ENCODE assay signal across 22 cellular contexts in genomic region chr3:99579246-99579645, GRCh38. TPM values are rescaled to one million over a fixed set of nuclear protein-coding genes. Genes with fewer than 3 reads are reported as not detected.
DNase-seq lines count a peak whose midpoint lies in the region; ATAC-seq and TF ChIP-seq lines count a peak whose summit lies in the region.
"Had no signal": no experiment of that assay in that cellular context is flagged by ENCODE, and none has a peak within 500 bp of the region (broad histone marks: within the 10 kb centered on the region; RNA-seq: fewer than 3 reads in every experiment).

No MANE protein-coding gene starts in this region.

- H3K27me3 ChIP-seq in MG63 = no peaks in the 10 kb centered on the region
- H3K27me3 ChIP-seq: BLaER1 treated with 17β-estradiol and CSF1 and Interleukin-3, amounts not matched to agents 10 nM and 100 nM; transverse colon had no signal

- no peak for TF ChIP-seq CTCF in cardiac fibroblast (IDR thresholded peaks at IDR 0.05; ENCODE audit: low read depth, low read length)

- H3K4me3 ChIP-seq in MG63 = no peak overlapping the region
- H3K4me3 ChIP-seq in cardiac fibroblast (replicated peaks in 1 of 2; ENCODE audit: low read depth in 2 of 2, low read length in 2 of 2) = no peak overlapping the region
- H3K4me3 ChIP-seq: BLaER1 treated with 17β-estradiol and CSF1 and Interleukin-3, amounts not matched to agents 10 nM and 100 nM; coronary artery; GM12878; transverse colon had no signal

- ATAC-seq in GM21825 (IDR thresholded peaks at IDR 0.05; ENCODE audit: unreplicated experiment) = no peak
- ATAC-seq: activated naive CD4-positive, alpha-beta T cell treated with anti-CD3 and anti-CD28 coated beads, Interleukin-2, amount 50 U/mL, for 72 hours; T-cell had no signal

- DNase-seq in AG20443 (ENCODE audit: low spot score) = peak; percentile 64
- peak; percentile 25 for DNase-seq in MG63
- DNase-seq in cardiac fibroblast (ENCODE audit: low read depth in 2 of 2) = peak; percentile 51 to 82
- peak; percentile 13 for DNase-seq in kidney glomerular epithelial cell (lab: John Stamatoyannopoulos, UW)
- no peak for DNase-seq in NCI-H2196 (lab: John Stamatoyannopoulos, UW; ENCODE audit: unreplicated experiment)
- no peak for DNase-seq in stimulated activated CD4-positive, alpha-beta T cell treated with anti-CD3 and anti-CD28 coated beads, Interleukin-4, amount 100 ng/mL, for 1 hour
- DNase-seq in SIG-M5 treated with dmso at 0.1 percent for 504 hours (lab: John Stamatoyannopoulos, UW; ENCODE audit: unreplicated experiment) = no peak
- DNase-seq: activated CD4-positive, CD25-positive, alpha-beta regulatory T cell treated with anti-CD3 and anti-CD28 coated beads, Interleukin-2, amount 50 U/mL, for 72 hours; DMS79 treated with DMSO at 0.1 percent for 48 hours; foreskin melanocyte; immature natural killer cell; NCI-H1105 treated with DMSO at 0.1 percent for 48 hours; NCI-H446; OCI-M1; T-cell; transverse colon had no signal

- no peaks in the 10 kb centered on the region for H3K36me3 ChIP-seq in MG63
- H3K36me3 ChIP-seq: BLaER1 treated with 17β-estradiol and CSF1 and Interleukin-3, amounts not matched to agents 10 nM and 100 nM; transverse colon had no signal

- H3K9me3 ChIP-seq in MG63 = peaks cover 14% of the 10 kb centered on the region
- H3K9me3 ChIP-seq: transverse colon had no signal

RNA-seq across cellular contexts. Expression of gene COL8A1, which starts 59.1 kb away (rescaled TPM):
- 11.8 and 19.1 TPM in 2 replicates for total RNA-seq in MG63 (2014; rRNA removed; shearing (Covaris generic); ENCODE audit: low replicate concordance)
- total RNA-seq: progenitor cell of endocrine pancreas had no signal

Comparison
In these comparisons a context has a peak if more than half of its experiments do, and no peak if none do; other contexts are left out.
1. DNase-seq: peak in AG20443 (single experiment), MG63 (single experiment), cardiac fibroblast (2 of 2) and kidney glomerular epithelial cell (single experiment); none in NCI-H2196 (single experiment), stimulated activated CD4-positive, alpha-beta T cell treated with anti-CD3 and anti-CD28 coated beads, Interleukin-4, amount 100 ng/mL, for 1 hour (single experiment) and SIG-M5 treated with dmso at 0.1 percent for 504 hours (single experiment).